8 cellular contexts compared by ENCODE assay signal in the genomic region with DNA sequence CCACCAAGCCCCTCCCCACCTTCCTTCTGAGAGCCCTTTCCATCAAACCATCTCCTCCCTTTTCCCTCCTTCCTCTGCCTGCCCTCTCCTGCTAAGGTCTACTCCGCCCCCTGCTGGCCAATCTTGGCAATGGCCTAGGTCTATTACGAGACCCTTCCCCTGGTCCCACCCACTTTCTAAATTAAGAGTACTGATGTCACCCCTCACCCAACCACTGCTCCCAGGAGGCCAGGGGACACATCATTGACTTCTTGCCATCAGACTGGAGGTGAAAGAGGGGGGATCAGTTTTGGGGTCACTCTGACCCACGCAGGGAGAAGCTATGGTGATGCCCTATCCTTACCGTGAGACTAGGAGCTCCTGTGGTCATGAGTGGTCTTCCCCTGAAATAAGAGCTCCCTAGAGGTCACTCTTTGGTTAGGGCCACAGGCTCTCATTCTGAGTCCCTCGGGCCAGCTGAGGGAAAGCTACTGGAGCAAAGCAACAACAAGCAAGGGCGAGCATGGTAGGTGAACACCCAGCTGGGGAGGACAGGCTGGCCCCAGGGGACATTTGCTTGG. TPM values are rescaled to one million over a fixed set of nuclear protein-coding genes. Genes with fewer than 3 reads are reported as not detected.
DNase-seq lines count a peak whose midpoint lies in the region; ATAC-seq and TF ChIP-seq lines count a peak whose summit lies in the region.

No MANE protein-coding gene starts in this region.

- TF ChIP-seq POLR2A in esophagus muscularis mucosa (IDR thresholded peaks at IDR 0.05; ENCODE audit: low read depth) = no peak

- BruUV-seq in OCI-LY7 (replicated peaks; lab: Mats Ljungman, UMichigan) = no TSS peak

- peak; percentile 68 for ATAC-seq in stimulated activated naive CD8-positive, alpha-beta T cell treated with anti-CD3 and anti-CD28 coated beads, Interleukin-15, Interleukin-2, amounts not matched to agents 100 U/mL and 50 U/mL, for 24 hours
- ATAC-seq in HG03378 (IDR thresholded peaks at IDR 0.05; ENCODE audit: unreplicated experiment) = no peak

- no peak overlapping the region for H3K27ac Mint-ChIP-seq in CD8-positive, alpha-beta memory T cell
- H3K27ac Mint-ChIP-seq in nephron = peak overlapping the region in 2 of 3 experiments; percentile 2 to 9

- H3K4me1 Mint-ChIP-seq in CD8-positive, alpha-beta memory T cell = no peaks in the 10 kb centered on the region
- H3K4me1 Mint-ChIP-seq in nephron = peaks cover 16% of the 10 kb centered on the region

- H3K27me3 ChIP-seq in CD8-positive, alpha-beta memory T cell (ENCODE audit: insufficient read depth, low read length, poor library complexity, severe bottlenecking) = peaks cover 5% of the 10 kb centered on the region
- no peaks in the 10 kb centered on the region for H3K27me3 ChIP-seq in esophagus muscularis mucosa

- intact Hi-C loops in OCI-LY7 (cut with micrococcal nuclease; ENCODE audit: unreplicated experiment) = loop anchor here (1.0 kb wide), 1 partner anchor 140 kb away; no protein-coding TSS in a partner anchor
- intact Hi-C loops in esophagus muscularis mucosa (cut with DNase I) = loop anchor here (1.0 to 2.0 kb wide), 2 partner anchors 30 to 142 kb away; no protein-coding TSS in a partner anchor

- no peak overlapping the region for H2AFZ ChIP-seq in OCI-LY7 (ENCODE audit: low read length)

- H3K36me3 ChIP-seq in CD8-positive, alpha-beta memory T cell (ENCODE audit: insufficient read depth, low read length) = no peaks in the 10 kb centered on the region
- H3K36me3 ChIP-seq in OCI-LY7 (ENCODE audit: insufficient read depth, low read length) (no peaks in the 10 kb centered on the region), esophagus muscularis mucosa (no peaks in the 10 kb centered on the region)

- WGBS in esophagus muscularis mucosa = 46% methylated on average over 6 of the region's 6 CpGs

- no peaks in the 10 kb centered on the region for H4K20me1 ChIP-seq in OCI-LY7 (ENCODE audit: insufficient read depth, low read length)

- POLR2A ChIA-PET in CD8-positive, alpha-beta memory T cell (lab: Charles Lee) = no interaction called here
- POLR2A ChIA-PET in OCI-LY7 (lab: Charles Lee) = interaction anchor here (0.6 kb wide), 1 partner anchor 878 kb away, joined by 4 read pairs; no protein-coding TSS in a partner anchor

- no peak overlapping the region for H3K4me2 ChIP-seq in OCI-LY7 (ENCODE audit: low read length)

- no peak overlapping the region for H3K4me3 ChIP-seq in CD8-positive, alpha-beta memory T cell (ENCODE audit: low read length)
- H3K4me3 ChIP-seq in OCI-LY7 (ENCODE audit: low read depth, low read length, poor library complexity, severe bottlenecking) = no peak overlapping the region
- H3K4me3 ChIP-seq in esophagus muscularis mucosa = no peak overlapping the region

- H3K4me1 ChIP-seq in CD8-positive, alpha-beta memory T cell (ENCODE audit: insufficient read depth, low read length) = no peaks in the 10 kb centered on the region
- H3K4me1 ChIP-seq in OCI-LY7 (ENCODE audit: insufficient read depth, low read length, poor library complexity, severe bottlenecking) (no peaks in the 10 kb centered on the region), esophagus muscularis mucosa (peaks cover 11 to 21% (median 20%) of the 10 kb centered on the region in 4 donors)

- TF ChIP-seq EP300 in esophagus muscularis mucosa (IDR thresholded peaks at IDR 0.05) = no peak

- no peak overlapping the region for H3K27ac ChIP-seq in CD8-positive, alpha-beta memory T cell (ENCODE audit: low read depth, low read length)
- H3K27ac ChIP-seq in OCI-LY7 (ENCODE audit: low read depth, low read length, poor library complexity, severe bottlenecking) = no peak overlapping the region
- no peak overlapping the region for H3K27ac ChIP-seq in esophagus muscularis mucosa (replicated peaks in 1 of 4)

- no peaks in the 10 kb centered on the region for H3K9me3 ChIP-seq in CD8-positive, alpha-beta memory T cell (ENCODE audit: low read length)
- no peaks in the 10 kb centered on the region for H3K9me3 ChIP-seq in OCI-LY7 (ENCODE audit: low read length)
- H3K9me3 ChIP-seq in esophagus muscularis mucosa = no peaks in the 10 kb centered on the region

- H3K4me3 Mint-ChIP-seq in CD8-positive, alpha-beta memory T cell = no peak overlapping the region
- no peak overlapping the region for H3K4me3 Mint-ChIP-seq in nephron

- peaks cover 25 to 53% of the 10 kb centered on the region in 2 donors for H3K27me3 Mint-ChIP-seq in CD8-positive, alpha-beta memory T cell
- H3K27me3 Mint-ChIP-seq in nephron (ENCODE audit: low read depth) = no peaks in the 10 kb centered on the region

- CTCF ChIA-PET in CD8-positive, alpha-beta memory T cell (lab: Charles Lee) = interaction anchor here (0.7 to 4.8 kb wide), 19 partner anchors 9 to 259 kb away, joined by 3 to 35 read pairs (median 3); a partner anchor contains a TSS
- CTCF ChIA-PET in OCI-LY7 (lab: Charles Lee; ENCODE audit: unreplicated experiment) = interaction anchor here (0.6 kb wide), 1 partner anchor 496 kb away, joined by 3 read pairs; no protein-coding TSS in a partner anchor

- TF ChIP-seq CTCF in OCI-LY7 (conservative IDR thresholded peaks at IDR 0.05; ENCODE audit: low read length) = peak; percentile 89
- peak; percentile 85 to 96 (median 92) for TF ChIP-seq CTCF in esophagus muscularis mucosa (IDR thresholded peaks at IDR 0.05)
- peak; percentile 83 to 94 (median 85) for TF ChIP-seq CTCF in nephron (IDR thresholded peaks at IDR 0.05; ENCODE audit: unreplicated experiment in 3 of 3)

- no peaks in the 10 kb centered on the region for H3K79me2 ChIP-seq in OCI-LY7 (ENCODE audit: insufficient read depth, low read depth, low read length)

- peak; percentile 38 to 78 (median 61) for DNase-seq in CD8-positive, alpha-beta memory T cell
- peak; percentile 13 for DNase-seq in KG1 (lab: John Stamatoyannopoulos, UW)
- peak; percentile 70 for DNase-seq in OCI-LY7 (ENCODE audit: low spot score)
- peak; percentile 78 for DNase-seq in activated T-cell treated with anti-CD3 and anti-CD28 coated beads for 1 hour (ENCODE audit: low read depth)
- DNase-seq in esophagus muscularis mucosa (ENCODE audit: extremely low spot score) = no peak
- peak; percentile 89 for DNase-seq in stimulated activated naive CD8-positive, alpha-beta T cell treated with anti-CD3 and anti-CD28 coated beads, Interleukin-15, Interleukin-2, amounts not matched to agents 100 U/mL and 50 U/mL, for 24 hours

- no peaks in the 10 kb centered on the region for H3K36me3 Mint-ChIP-seq in CD8-positive, alpha-beta memory T cell
- no peaks in the 10 kb centered on the region for H3K36me3 Mint-ChIP-seq in nephron (ENCODE audit: low read depth)

- H3K9me3 Mint-ChIP-seq in CD8-positive, alpha-beta memory T cell = no peaks in the 10 kb centered on the region
- no peaks in the 10 kb centered on the region for H3K9me3 Mint-ChIP-seq in nephron

- no peaks in the 10 kb centered on the region for H3K9me2 ChIP-seq in OCI-LY7 (ENCODE audit: insufficient read depth, low read length)

RNA-seq across cellular contexts. Expression of a gene that starts 34.6 kb away (rescaled TPM):
- total RNA-seq in CD8-positive, alpha-beta memory T cell = not detected
- not detected for polyA plus RNA-seq in CD8-positive, alpha-beta memory T cell
- not detected in 2 replicates for total RNA-seq in OCI-LY7 (2014; rRNA removed; shearing (Covaris generic))
- total RNA-seq in OCI-LY7 (2022) (not detected in 2 replicates), esophagus muscularis mucosa (not detected)

RNA-seq across cellular contexts. Expression of a gene that starts 40.7 kb away (rescaled TPM):
- total RNA-seq in CD8-positive, alpha-beta memory T cell = 100 to 1,000 TPM; 244 to 254 TPM
- 892 TPM for polyA plus RNA-seq in CD8-positive, alpha-beta memory T cell
- total RNA-seq in OCI-LY7 (2014; rRNA removed; shearing (Covaris generic)) = not detected in 2 replicates
- not detected in 2 replicates for total RNA-seq in OCI-LY7 (2022)
- 100 to 1,000 TPM; 432 to 759 (median 607) TPM for total RNA-seq in esophagus muscularis mucosa

RNA-seq across cellular contexts. Expression of a gene that starts 45.7 kb away (rescaled TPM):
- total RNA-seq in CD8-positive, alpha-beta memory T cell = 1 to 10 TPM in 1 of 2 experiments, under 1 TPM in 1; 0.61 to 1.5 TPM
- polyA plus RNA-seq in CD8-positive, alpha-beta memory T cell = 1.6 TPM
- not detected in 2 replicates for total RNA-seq in OCI-LY7 (2014; rRNA removed; shearing (Covaris generic))
- total RNA-seq in OCI-LY7 (2022) (not detected in 2 replicates), esophagus muscularis mucosa (under 1 TPM in 1 of 4 donors, not detected in 3; 0.98 TPM)

RNA-seq across cellular contexts. Expression of a gene that starts 50.5 kb away (rescaled TPM):
- total RNA-seq in CD8-positive, alpha-beta memory T cell = 100 to 1,000 TPM; 125 to 132 TPM
- polyA plus RNA-seq in CD8-positive, alpha-beta memory T cell = 2,575 TPM
- total RNA-seq in OCI-LY7 (2014; rRNA removed; shearing (Covaris generic)) = 1.6 and 3.6 TPM in 2 replicates
- total RNA-seq in OCI-LY7 (2022) = 0.53 and 1.9 TPM in 2 replicates
- total RNA-seq in esophagus muscularis mucosa = 100 to 1,000 TPM; 154 to 362 (median 273) TPM

RNA-seq across cellular contexts. Expression of a gene that starts 54.0 kb away (rescaled TPM):
- not detected for total RNA-seq in CD8-positive, alpha-beta memory T cell
- not detected for polyA plus RNA-seq in CD8-positive, alpha-beta memory T cell
- not detected in 2 replicates for total RNA-seq in OCI-LY7 (2014; rRNA removed; shearing (Covaris generic))
- total RNA-seq in OCI-LY7 (2022) (not detected in 2 replicates), esophagus muscularis mucosa (1 to 10 TPM in 3 of 4 donors, not detected in 1; 2.1 to 4.2 (median 2.7) TPM)

Comparison
In these comparisons a context has a peak if more than half of its experiments do, and no peak if none do; other contexts are left out.
1. H3K27ac Mint-ChIP-seq: peak in nephron (2 of 3); none in CD8-positive, alpha-beta memory T cell (0 of 8).
2. RNA of a gene that starts 40.7 kb away (total RNA-seq): 432 to 759 TPM in esophagus muscularis mucosa and 244 to 254 TPM in CD8-positive, alpha-beta memory T cell; not detected in OCI-LY7; every median in the first group is over 100 times any median in the second.
3. Peak in every context shown above with its lines, with median percentiles within 50 percentile points of each other: CTCF ChIP-seq.